Comparison of ENCODE assay signal across 11 cellular contexts in genomic region chr9:89095755-89096154, GRCh38.
"Had no signal": no experiment of that assay in that cellular context is flagged by ENCODE, and none has a peak within 500 bp of the region (broad histone marks: within the 10 kb centered on the region; RNA-seq: fewer than 3 reads in every experiment).

No MANE protein-coding gene starts in this region.

- FAIRE-seq: pancreas, TTC549 had no signal

- DNase-seq: activated CD4-positive, CD25-positive, alpha-beta regulatory T cell; activated naive CD4-positive, alpha-beta T cell; central memory CD4-positive, alpha-beta T cell; cortex of kidney; effector memory CD4-positive, alpha-beta T cell; islet precursor cell; nephron progenitor cell; pancreas; T-helper 2 cell; tibial artery had no signal

- H3K27ac ChIP-seq: pancreas, tibial artery had no signal
